Comparison of ENCODE assay signal across 1 cellular context in genomic region chr17:50802609-50803571, GRCh38.
TF ChIP-seq lines count a peak whose summit lies in the region.

No MANE protein-coding gene starts in this region.

TF ChIP-seq in HepG2, 621 proteins besides CTCF, POLR2A, EP300 and RAD21 (continued from another document):
- TF ChIP-seq PATZ1 (CRISPR knock-in tag; IDR thresholded peaks at IDR 0.05): peak; percentile 76
- no peak for TF ChIP-seq ATF7 (IDR thresholded peaks at IDR 0.05)
- peak; percentile 65; the same call in 1 of the 2 replicates for TF ChIP-seq ATF7 (CRISPR knock-in tag; IDR thresholded peaks at IDR 0.05)
- TF ChIP-seq ZNF784 (CRISPR knock-in tag; IDR thresholded peaks at IDR 0.05; ENCODE audit: borderline replicate concordance): 0 out of 2 replicates have a peak, but pooled peaks have one; percentile 19
- TF ChIP-seq ZSCAN31 (CRISPR knock-in tag; IDR thresholded peaks at IDR 0.05; ENCODE audit: low read depth): no peak
- peak; percentile 8 for TF ChIP-seq ZNF407 (CRISPR knock-in tag; IDR thresholded peaks at IDR 0.05; ENCODE audit: not compliant biosample characterization)
- TF ChIP-seq ZNF503 (CRISPR knock-in tag; IDR thresholded peaks at IDR 0.05): no peak
- peak; percentile 82 for TF ChIP-seq NR2F6 (IDR thresholded peaks at IDR 0.05)
- TF ChIP-seq NR2F6 (CRISPR knock-in tag; IDR thresholded peaks at IDR 0.05): peak; percentile 87
- no peak for TF ChIP-seq IRX3 (CRISPR knock-in tag; IDR thresholded peaks at IDR 0.05; ENCODE audit: borderline replicate concordance, low read depth)
- TF ChIP-seq ZBTB25 (CRISPR knock-in tag; IDR thresholded peaks at IDR 0.05): no peak
- TF ChIP-seq MTERF4 (CRISPR knock-in tag; IDR thresholded peaks at IDR 0.05): no peak
- no peak for TF ChIP-seq MBD4 (IDR thresholded peaks at IDR 0.05; ENCODE audit: borderline replicate concordance, low read length)
- 0 out of 2 replicates have a peak, but pooled peaks have one; percentile 63 for TF ChIP-seq ZBTB10 (CRISPR knock-in tag; IDR thresholded peaks at IDR 0.05; ENCODE audit: borderline replicate concordance)
- TF ChIP-seq ZNF710 (CRISPR knock-in tag; IDR thresholded peaks at IDR 0.05; ENCODE audit: borderline replicate concordance): 0 out of 2 replicates have a peak, but pooled peaks have one; percentile 42
- no peak for TF ChIP-seq IKZF1 (IDR thresholded peaks at IDR 0.05)
- TF ChIP-seq PHF21A (CRISPR knock-in tag; IDR thresholded peaks at IDR 0.05): peak; percentile 44; the same call in 1 of the 2 replicates
- TF ChIP-seq ZNF574 (CRISPR knock-in tag; IDR thresholded peaks at IDR 0.05): 0 out of 2 replicates have a peak, but pooled peaks have one; percentile 16
- TF ChIP-seq ELF1 (CRISPR knock-in tag; IDR thresholded peaks at IDR 0.05): 0 out of 2 replicates have a peak, but pooled peaks have one; percentile 3
- 0 out of 2 replicates have a peak, but pooled peaks have one; percentile 44 for TF ChIP-seq RFXAP (CRISPR knock-in tag; IDR thresholded peaks at IDR 0.05; ENCODE audit: borderline replicate concordance)
- no peak for TF ChIP-seq BCL6 (CRISPR knock-in tag; IDR thresholded peaks at IDR 0.05)
- peak; percentile 51; the same call in 1 of the 2 replicates for TF ChIP-seq ZNF556 (CRISPR knock-in tag; IDR thresholded peaks at IDR 0.05; ENCODE audit: borderline replicate concordance)
- TF ChIP-seq HDAC1 (CRISPR knock-in tag; IDR thresholded peaks at IDR 0.05): no peak
- TF ChIP-seq ZNF674 (CRISPR knock-in tag; IDR thresholded peaks at IDR 0.05; ENCODE audit: low read depth): no peak
- 0 out of 2 replicates have a peak, but pooled peaks have one; percentile 38 for TF ChIP-seq ZNF317 (CRISPR knock-in tag; IDR thresholded peaks at IDR 0.05)
- TF ChIP-seq HNF4A (CRISPR knock-in tag; IDR thresholded peaks at IDR 0.05): 0 out of 2 replicates have a peak, but pooled peaks have one; percentile 46
- TF ChIP-seq KDM2A (CRISPR knock-in tag; IDR thresholded peaks at IDR 0.05; ENCODE audit: borderline replicate concordance, low read depth): 0 out of 2 replicates have a peak, but pooled peaks have one; percentile 18
